Comparison of ENCODE assay signal across 19 cellular contexts in genomic region chr7:18053177-18053928, GRCh38. TPM values are rescaled to one million over a fixed set of nuclear protein-coding genes. Genes with fewer than 3 reads are reported as not detected.
A peak's percentile ranks its signal among the peaks of the same experiment; 100 is the strongest.
DNase-seq lines count a peak whose midpoint lies in the region; ATAC-seq, FAIRE-seq and TF ChIP-seq lines count a peak whose summit lies in the region.
"Had no signal": no experiment of that assay in that cellular context is flagged by ENCODE, and none has a peak within 500 bp of the region (broad histone marks: within the 10 kb centered on the region; RNA-seq: fewer than 3 reads in every experiment).

No MANE protein-coding gene starts in this region.

- no peak overlapping the region for H3K4ac ChIP-seq in IMR-90 (ENCODE audit: low read depth, low read length)

- H2BK5ac ChIP-seq in IMR-90 (ENCODE audit: low read depth, low read length, poor library complexity, severe bottlenecking) = no peak overlapping the region

- H3K4me1 ChIP-seq in IMR-90 (ENCODE audit: control insufficient read depth, insufficient read depth, low read length) (no peaks in the 10 kb centered on the region), foreskin keratinocyte (no peaks in the 10 kb centered on the region), mucosa of descending colon (ENCODE audit: low read depth) (no peaks in the 10 kb centered on the region), SK-N-SH (ENCODE audit: control insufficient read depth in 1 of 2, insufficient read depth in 2 of 2, low read depth in 1 of 2, low read length in 1 of 2) (no peaks in the 10 kb centered on the region), psoas muscle (no peaks in the 10 kb centered on the region)
- H3K4me1 ChIP-seq: BLaER1 treated with 17β-estradiol and CSF1 and Interleukin-3, amounts not matched to agents 10 nM and 100 nM had no signal

- no peaks in the 10 kb centered on the region for H3K9me1 ChIP-seq in IMR-90 (ENCODE audit: insufficient read depth, low read length)

- DNase-seq in AG08396 (ENCODE audit: low spot score) = peak; percentile 3
- DNase-seq in IMR-90 = no peak
- peak; percentile 80 for DNase-seq in bronchial epithelial cell (ENCODE audit: low read depth)
- peak; percentile 34 to 60 for DNase-seq in foreskin keratinocyte
- no peak for DNase-seq in mucosa of descending colon
- no peak for DNase-seq in SK-N-SH
- DNase-seq in psoas muscle = no peak
- DNase-seq: CD8-positive, alpha-beta memory T cell; DMS53; H7; NCI-H1105 treated with DMSO at 0.1 percent for 48 hours; NCI-H1694; NCI-H510A; NCI-H748 treated with DMSO at 0.1 percent for 48 hours; SHP77 treated with DMSO at 0.1 percent for 48 hours had no signal

- H3K56ac ChIP-seq in IMR-90 (ENCODE audit: extremely low read depth, insufficient read depth, low read length) = no peak overlapping the region

- CTCF ChIA-PET in IMR-90 (lab: Yijun Ruan, JAX) (no interaction called here), SK-N-SH (lab: Yijun Ruan, JAX) (interaction anchor here (1.3 to 1.9 kb wide), 2 partner anchors 11 to 284 kb away, joined by 4 to 7 read pairs; no protein-coding TSS in a partner anchor)

- no peak overlapping the region for H3K14ac ChIP-seq in IMR-90 (replicated peaks; ENCODE audit: low read depth, low read length)

- dilution Hi-C loops in IMR-90 (cut with HindIII; ENCODE audit: low sequenced_read_pairs, unreplicated experiment) = no loop called here

- H3K9me2 ChIP-seq in SK-N-SH = no peaks in the 10 kb centered on the region

- H3K9ac ChIP-seq in IMR-90 (ENCODE audit: low read depth, low read length) (no peak overlapping the region), SK-N-SH (no peak overlapping the region)
- H3K9ac ChIP-seq: BLaER1 treated with 17β-estradiol and CSF1 and Interleukin-3, amounts not matched to agents 10 nM and 100 nM had no signal

- no peak overlapping the region for H2BK15ac ChIP-seq in IMR-90 (ENCODE audit: low read depth, low read length)

- no peak overlapping the region for H3K18ac ChIP-seq in IMR-90 (ENCODE audit: low read depth, low read length)

- H3K79me2 ChIP-seq in SK-N-SH (ENCODE audit: insufficient read depth) = no peaks in the 10 kb centered on the region

- H3K36me3 ChIP-seq in IMR-90 (ENCODE audit: control insufficient read depth, insufficient read depth, low read length) = no peaks in the 10 kb centered on the region
- H3K36me3 ChIP-seq in bronchial epithelial cell (ENCODE audit: control insufficient read depth, insufficient read depth, low read length) = no peaks in the 10 kb centered on the region
- no peaks in the 10 kb centered on the region for H3K36me3 ChIP-seq in mucosa of descending colon (ENCODE audit: low read depth)
- H3K36me3 ChIP-seq in SK-N-SH (replicated peaks in 1 of 2; ENCODE audit: control insufficient read depth in 1 of 2, insufficient read depth in 2 of 2, low read length in 1 of 2) = no peaks in the 10 kb centered on the region
- no peaks in the 10 kb centered on the region for H3K36me3 ChIP-seq in psoas muscle (ENCODE audit: insufficient read depth in 1 of 2, low read depth in 1 of 2)
- H3K36me3 ChIP-seq: BLaER1 treated with 17β-estradiol and CSF1 and Interleukin-3, amounts not matched to agents 10 nM and 100 nM had no signal

- no peak overlapping the region for H3K23ac ChIP-seq in IMR-90 (ENCODE audit: low read depth, low read length)

- ATAC-seq in IMR-90 (ENCODE audit: low read depth) (no peak), foreskin keratinocyte (peak; percentile 74), mucosa of descending colon (no peak), HG02885 (IDR thresholded peaks at IDR 0.05; ENCODE audit: poor library complexity, unreplicated experiment) (no peak), psoas muscle (no peak)

- BruUV-seq in IMR-90 (replicated peaks; lab: Mats Ljungman, UMichigan) = no TSS peak

- TF ChIP-seq CTCF in IMR-90 (conservative IDR thresholded peaks at IDR 0.05; ENCODE audit: low read depth, low read length) = no peak
- TF ChIP-seq CTCF in bronchial epithelial cell (IDR thresholded peaks at IDR 0.05; ENCODE audit: insufficient read depth, low read length, severe bottlenecking) = no peak
- TF ChIP-seq CTCF in foreskin keratinocyte (conservative IDR thresholded peaks at IDR 0.05) = no peak
- no peak for TF ChIP-seq CTCF in mucosa of descending colon (IDR thresholded peaks at IDR 0.05)
- no peak for TF ChIP-seq CTCF in SK-N-SH (IDR thresholded peaks at IDR 0.05)
- no peak for TF ChIP-seq CTCF in psoas muscle (IDR thresholded peaks at IDR 0.05)

- no peak overlapping the region for H4K8ac ChIP-seq in IMR-90 (ENCODE audit: low read depth in 2 of 2, low read length in 2 of 2)

- H2AK5ac ChIP-seq in IMR-90 (ENCODE audit: low read depth, low read length) = no peak overlapping the region

- intact Hi-C loops in IMR-90 (cut with micrococcal nuclease) (no loop called here), mucosa of descending colon (cut with DNase I, micrococcal nuclease) (no loop called here), psoas muscle (cut with DNase I) (no loop called here)

- POLR2A ChIA-PET in IMR-90 (lab: Charles Lee; ENCODE audit: unreplicated experiment) (no interaction called here), SK-N-SH (lab: Yijun Ruan, JAX) (no interaction called here)

- H3K9me3 ChIP-seq in IMR-90 (ENCODE audit: control insufficient read depth, insufficient read depth, low read length) (no peaks in the 10 kb centered on the region), mucosa of descending colon (no peaks in the 10 kb centered on the region), SK-N-SH (no peaks in the 10 kb centered on the region), psoas muscle (no peaks in the 10 kb centered on the region)
- H3K9me3 ChIP-seq: BLaER1 treated with 17β-estradiol and CSF1 and Interleukin-3, amounts not matched to agents 10 nM and 100 nM had no signal

- FAIRE-seq in bronchial epithelial cell (lab: Jason Lieb, UNC) = no peak

- TF ChIP-seq RAD21 in IMR-90 (IDR thresholded peaks at IDR 0.05; ENCODE audit: low read length) (no peak), SK-N-SH (IDR thresholded peaks at IDR 0.05; ENCODE audit: low read length) (no peak)

- H4K91ac ChIP-seq in IMR-90 (ENCODE audit: insufficient read depth, low read depth, low read length) = no peak overlapping the region

- no peak overlapping the region for H2BK120ac ChIP-seq in IMR-90 (ENCODE audit: low read depth, low read length)

- H2BK20ac ChIP-seq in IMR-90 (ENCODE audit: low read depth, low read length) = no peak overlapping the region

- TF ChIP-seq EP300 in SK-N-SH (IDR thresholded peaks at IDR 0.05; ENCODE audit: borderline replicate concordance in 1 of 2, low read depth in 1 of 2, low read length in 1 of 2) = no peak

- no peak overlapping the region for H3K27ac ChIP-seq in IMR-90 (ENCODE audit: insufficient read depth, low read length)
- H3K27ac ChIP-seq in foreskin keratinocyte = no peak overlapping the region
- H3K27ac ChIP-seq in SK-N-SH (ENCODE audit: low read depth in 2 of 2, low read length in 1 of 2) = no peak overlapping the region
- H3K27ac ChIP-seq in psoas muscle = no peak overlapping the region
- H3K27ac ChIP-seq: BLaER1 treated with 17β-estradiol and CSF1 and Interleukin-3, amounts not matched to agents 10 nM and 100 nM had no signal

- H3K27me3 ChIP-seq in IMR-90 (ENCODE audit: control insufficient read depth, insufficient read depth, low read length) (no peaks in the 10 kb centered on the region), bronchial epithelial cell (ENCODE audit: control insufficient read depth, insufficient read depth, low read length) (no peaks in the 10 kb centered on the region), foreskin keratinocyte (no peaks in the 10 kb centered on the region), SK-N-SH (ENCODE audit: insufficient read depth) (peaks cover 42% of the 10 kb centered on the region), psoas muscle (ENCODE audit: insufficient read depth in 3 of 3, low read length in 2 of 3) (no peaks in the 10 kb centered on the region)
- H3K27me3 ChIP-seq: BLaER1 treated with 17β-estradiol and CSF1 and Interleukin-3, amounts not matched to agents 10 nM and 100 nM had no signal

- H2AK9ac ChIP-seq in IMR-90 (replicated peaks; ENCODE audit: low read depth, low read length, poor library complexity) = no peak overlapping the region

- H3K79me1 ChIP-seq in IMR-90 (ENCODE audit: low read depth in 1 of 2, low read length in 2 of 2) = no peaks in the 10 kb centered on the region

- no CpG with 5 or more reads among the region's 2 CpGs for WGBS in IMR-90 (ENCODE audit: extremely low coverage in 2 of 2, insufficient read length in 1 of 2), 2 experiments
- WGBS in SK-N-SH (ENCODE audit: low lambda C conversion rate) = 4% methylated on average over 2 of the region's 2 CpGs
- 43 to 52% (median 46%) methylated on average over 2 of the region's 2 CpGs for WGBS in psoas muscle, 3 donors

- H3K4me3 ChIP-seq in IMR-90 (ENCODE audit: insufficient read depth, low read depth, low read length) = no peak overlapping the region
- H3K4me3 ChIP-seq in bronchial epithelial cell (ENCODE audit: low read depth, low read length) = no peak overlapping the region
- H3K4me3 ChIP-seq in mucosa of descending colon = no peak overlapping the region
- H3K4me3 ChIP-seq in SK-N-SH (ENCODE audit: low read depth in 2 of 2, low read length in 1 of 2) = no peak overlapping the region
- no peak overlapping the region for H3K4me3 ChIP-seq in psoas muscle
- H3K4me3 ChIP-seq: BLaER1 treated with 17β-estradiol and CSF1 and Interleukin-3, amounts not matched to agents 10 nM and 100 nM had no signal

- in situ Hi-C loops in IMR-90 (cut with MboI; ENCODE audit: low sequenced_read_pairs) = no loop called here

- H4K5ac ChIP-seq in IMR-90 (ENCODE audit: low read depth, low read length) = no peak overlapping the region

- no peak for TF ChIP-seq POLR2A in IMR-90 (IDR thresholded peaks at IDR 0.05; ENCODE audit: low read depth, low read length)

- no peak overlapping the region for H3K4me2 ChIP-seq in IMR-90 (ENCODE audit: low read depth, low read length)
- no peak overlapping the region for H3K4me2 ChIP-seq in SK-N-SH
- H3K4me2 ChIP-seq: BLaER1 treated with 17β-estradiol and CSF1 and Interleukin-3, amounts not matched to agents 10 nM and 100 nM had no signal

- H3F3A ChIP-seq in SK-N-SH (replicated peaks; ENCODE audit: insufficient read depth) = no peaks in the 10 kb centered on the region

- H4K20me1 ChIP-seq in IMR-90 (ENCODE audit: insufficient read depth, low read length) (no peaks in the 10 kb centered on the region), SK-N-SH (ENCODE audit: insufficient read depth) (no peaks in the 10 kb centered on the region)
- H4K20me1 ChIP-seq: BLaER1 treated with 17β-estradiol and CSF1 and Interleukin-3, amounts not matched to agents 10 nM and 100 nM had no signal

- H2AFZ ChIP-seq in IMR-90 (replicated peaks; ENCODE audit: low read length, poor library complexity) (no peak overlapping the region), SK-N-SH (ENCODE audit: low read depth) (no peak overlapping the region)

RNA-seq across cellular contexts. Expression of gene PRPS1L1, which starts 25.7 kb away (rescaled TPM):
- total RNA-seq in IMR-90 (2012; rRNA removed) = not detected in 2 replicates
- polyA plus RNA-seq in IMR-90 (2012; rRNA removed) = not detected in 2 replicates
- polyA plus RNA-seq in IMR-90 (2012; cell fraction: cytosol; rRNA removed) = not detected in 2 replicates
- not detected in 2 replicates for polyA plus RNA-seq in IMR-90 (2012; cell fraction: nucleus; rRNA removed; ENCODE audit: low replicate concordance)
- total RNA-seq in bronchial epithelial cell = not detected in 2 replicates
- total RNA-seq in foreskin keratinocyte = not detected in 2 replicates
- polyA plus RNA-seq in foreskin keratinocyte = not detected in 2 replicates
- not detected for total RNA-seq in mucosa of descending colon
- polyA plus RNA-seq in SK-N-SH (2012; rRNA removed) = not detected in 2 replicates
- not detected in 2 replicates for polyA plus RNA-seq in SK-N-SH (2012; cell fraction: cytosol; rRNA removed)
- not detected in 2 replicates for polyA plus RNA-seq in SK-N-SH (2012; cell fraction: nucleus; rRNA removed)
- not detected for total RNA-seq in psoas muscle
- not detected for polyA plus RNA-seq in psoas muscle
- total RNA-seq: A673; CD8-positive, alpha-beta memory T cell; H7; OCI-LY7 had no signal
- polyA plus RNA-seq: CD8-positive, alpha-beta memory T cell had no signal

Comparison
In these comparisons a context has a peak if more than half of its experiments do, and no peak if none do; other contexts are left out.
1. DNase-seq: peak in AG08396 (single experiment), bronchial epithelial cell (single experiment) and foreskin keratinocyte (2 of 2); none in IMR-90 (single experiment), mucosa of descending colon (0 of 3), SK-N-SH (single experiment) and psoas muscle (0 of 2).